In genomic region chr12:124109760-124110159, GRCh38 we compare ENCODE assay signal across 9 cellular contexts.
A peak's percentile ranks its signal among the peaks of the same experiment; 100 is the strongest.
DNase-seq lines count a peak whose midpoint lies in the region; ATAC-seq, FAIRE-seq and TF ChIP-seq lines count a peak whose summit lies in the region.
"Had no signal": no experiment of that assay in that cellular context is flagged by ENCODE, and none has a peak within 500 bp of the region (broad histone marks: within the 10 kb centered on the region; RNA-seq: fewer than 3 reads in every experiment).

No MANE protein-coding gene starts in this region.

- H3K4me3 Mint-ChIP-seq in chondrocyte (ENCODE audit: unreplicated experiment): no peak overlapping the region

- H3K36me3 ChIP-seq in K562 (ENCODE audit: control insufficient read depth, insufficient read depth, low read length): no peaks in the 10 kb centered on the region

- in situ Hi-C loops in K562 (cut with MboI): no loop called here

- no peak overlapping the region for H3K4me2 ChIP-seq in K562 (ENCODE audit: insufficient read depth, low read length)

- H3K9me3 Mint-ChIP-seq in chondrocyte (ENCODE audit: low read depth): peaks cover 2% of the 10 kb centered on the region

- ATAC-seq in K562 (peak; percentile 99), GM21515 (IDR thresholded peaks at IDR 0.05; ENCODE audit: unreplicated experiment) (no peak), omental fat pad (ENCODE audit: low FRiP score) (no peak)

- H3K27ac ChIP-seq in K562 (ENCODE audit: extremely low read depth, low read depth, low read length): no peak overlapping the region

- H3K4me1 ChIP-seq in K562 (replicated peaks in 1 of 2; ENCODE audit: control insufficient read depth in 2 of 2, insufficient read depth in 2 of 2, low read length in 2 of 2): no peaks in the 10 kb centered on the region

- TF ChIP-seq POLR2A in NB4 (IDR thresholded peaks at IDR 0.05; ENCODE audit: extremely low read depth, insufficient read length): no peak
- no peak for TF ChIP-seq POLR2A in K562 (conservative IDR thresholded peaks at IDR 0.05)

- POLR2A ChIA-PET in K562 (lab: Yijun Ruan, JAX): interaction anchor here (0.7 to 1.4 kb wide), 3 partner anchors 16 to 119 kb away, joined by 3 to 4 read pairs (median 3); no protein-coding TSS in a partner anchor

- H2AFZ ChIP-seq in K562 (ENCODE audit: low read depth, low read length): peak overlapping the region; percentile 46

- peaks cover 10 to 21% of the 10 kb centered on the region in 2 experiments for H3K27me3 ChIP-seq in K562 (ENCODE audit: control insufficient read depth in 2 of 2, insufficient read depth in 2 of 2, low read length in 2 of 2)

- no peaks in the 10 kb centered on the region; the same call in 1 of the 2 replicates for H3K9me3 ChIP-seq in K562 (replicated peaks; ENCODE audit: control insufficient read depth, insufficient read depth, low read depth, low read length)

- no peak overlapping the region for H3K9ac ChIP-seq in K562 (ENCODE audit: insufficient read depth in 1 of 2, low read depth in 2 of 2, low read length in 2 of 2)

- no peak for TF ChIP-seq CTCF in NB4 (IDR thresholded peaks at IDR 0.05; ENCODE audit: low read depth, low read length)
- no peak for TF ChIP-seq CTCF in K562 (IDR thresholded peaks at IDR 0.05 in 2 of 3, conservative IDR thresholded peaks at IDR 0.05 in 1 of 3; ENCODE audit: insufficient read depth in 2 of 3, low read depth in 1 of 3, low read length in 3 of 3)
- no peak for TF ChIP-seq CTCF in chondrocyte (IDR thresholded peaks at IDR 0.05)
- no peak for TF ChIP-seq CTCF in omental fat pad (IDR thresholded peaks at IDR 0.05)

- DNase-seq in 8988T: peak; percentile 63
- peak; percentile 54 for DNase-seq in ELR (ENCODE audit: low read depth)
- peak; percentile 67 for DNase-seq in NB4 (ENCODE audit: low read depth)
- peak; percentile 52 to 86 (median 82) for DNase-seq in K562 (ENCODE audit: extremely low read depth in 1 of 4, low spot score in 3 of 4)
- DNase-seq in NCI-H1048 (lab: John Stamatoyannopoulos, UW): no peak
- no peak for DNase-seq in chondrocyte (ENCODE audit: low spot score)
- no peak for DNase-seq in omental fat pad (ENCODE audit: low spot score)
- DNase-seq: SHP77 treated with DMSO at 0.1 percent for 48 hours had no signal

- H3K36me3 Mint-ChIP-seq in chondrocyte (ENCODE audit: low read depth): peaks cover 2% of the 10 kb centered on the region

- peak; percentile 91 for FAIRE-seq in K562 (lab: Jason Lieb, UNC)

- no peaks in the 10 kb centered on the region for H3K4me1 Mint-ChIP-seq in chondrocyte (ENCODE audit: low read depth)

- H3K4me3 ChIP-seq in NB4 (ENCODE audit: low read depth, low read length) (no peak overlapping the region), K562 (no peak overlapping the region)

- TF ChIP-seq RAD21 in K562 (CRISPR knock-in tag; conservative IDR thresholded peaks at IDR 0.05 in 1 of 2, IDR thresholded peaks at IDR 0.05 in 1 of 2): no peak

- CTCF ChIA-PET in K562 (lab: Yijun Ruan, JAX; ENCODE audit: low intra/inter-chr PET ratio): interaction anchor here (0.6 kb wide), 1 partner anchor 661 kb away, joined by 3 read pairs; no protein-coding TSS in a partner anchor

- H3K27me3 Mint-ChIP-seq in chondrocyte (ENCODE audit: low read depth): peaks cover 3% of the 10 kb centered on the region

- no peak for TF ChIP-seq EP300 in K562 (IDR thresholded peaks at IDR 0.05; ENCODE audit: low read length)

- BruUV-seq in K562 (replicated peaks; lab: Mats Ljungman, UMichigan): no TSS peak

- no peaks in the 10 kb centered on the region for H4K20me1 ChIP-seq in K562 (replicated peaks; ENCODE audit: control insufficient read depth, insufficient read depth, low read length)

- H3K79me2 ChIP-seq in K562 (ENCODE audit: control insufficient read depth, insufficient read depth, low read length): no peaks in the 10 kb centered on the region

- H3K27ac Mint-ChIP-seq in chondrocyte (ENCODE audit: unreplicated experiment): no peak overlapping the region

- intact Hi-C loops in K562 (cut with micrococcal nuclease): no loop called here

- no peaks in the 10 kb centered on the region for H3K9me1 ChIP-seq in K562 (ENCODE audit: control insufficient read depth, insufficient read depth, low read length)

- 3% methylated on average over 3 of the region's 3 CpGs for WGBS in K562 (ENCODE audit: insufficient coverage, low coverage, missing lambda C conversion rate)

TF ChIP-seq in K562, 482 proteins besides CTCF, POLR2A, EP300 and RAD21 (continues in another document):
- no peak for TF ChIP-seq CEBPG (CRISPR knock-in tag; IDR thresholded peaks at IDR 0.05)
- peak in 1 of 2 experiments; percentile 65; a peak in 2 of 4 replicates for TF ChIP-seq CEBPG (tag; conservative IDR thresholded peaks at IDR 0.05 in 1 of 2, IDR thresholded peaks at IDR 0.05 in 1 of 2)
- TF ChIP-seq, protein P1, sequence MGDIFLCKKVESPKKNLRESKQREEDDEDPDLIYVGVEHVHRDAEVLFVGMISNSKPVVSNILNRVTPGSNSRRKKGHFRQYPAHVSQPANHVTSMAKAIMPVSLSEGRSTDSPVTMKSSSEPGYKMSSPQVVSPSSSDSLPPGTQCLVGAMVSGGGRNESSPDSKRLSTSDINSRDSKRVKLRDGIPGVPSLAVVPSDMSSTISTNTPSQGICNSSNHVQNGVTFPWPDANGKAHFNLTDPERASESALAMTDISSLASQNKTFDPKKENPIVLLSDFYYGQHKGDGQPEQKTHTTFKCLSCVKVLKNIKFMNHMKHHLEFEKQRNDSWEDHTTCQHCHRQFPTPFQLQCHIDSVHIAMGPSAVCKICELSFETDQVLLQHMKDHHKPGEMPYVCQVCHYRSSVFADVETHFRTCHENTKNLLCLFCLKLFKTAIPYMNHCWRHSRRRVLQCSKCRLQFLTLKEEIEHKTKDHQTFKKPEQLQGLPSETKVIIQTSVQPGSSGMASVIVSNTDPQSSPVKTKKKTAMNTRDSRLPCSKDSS (IDR thresholded peaks at IDR 0.05; ENCODE audit: low read depth, partially characterized antibody): no peak
- TF ChIP-seq CHD4 (IDR thresholded peaks at IDR 0.05; ENCODE audit: insufficient read depth, insufficient replicate concordance, low read depth, low read length, poor library complexity, severe bottlenecking): no peak
- peak; percentile 90 for TF ChIP-seq FOS (IDR thresholded peaks at IDR 0.05; ENCODE audit: extremely low read depth, insufficient read length)
- no peak for TF ChIP-seq ZNF354B (CRISPR knock-in tag; IDR thresholded peaks at IDR 0.05)
- TF ChIP-seq CAMTA2 (CRISPR knock-in tag; conservative IDR thresholded peaks at IDR 0.05): no peak
- peak; percentile 97 for TF ChIP-seq USF1 (CRISPR knock-in tag; IDR thresholded peaks at IDR 0.05)
- TF ChIP-seq L3MBTL2 (IDR thresholded peaks at IDR 0.05): peak; percentile 64; the same call in 1 of the 2 replicates
- TF ChIP-seq, protein P2, sequence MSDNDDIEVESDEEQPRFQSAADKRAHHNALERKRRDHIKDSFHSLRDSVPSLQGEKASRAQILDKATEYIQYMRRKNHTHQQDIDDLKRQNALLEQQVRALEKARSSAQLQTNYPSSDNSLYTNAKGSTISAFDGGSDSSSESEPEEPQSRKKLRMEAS (CRISPR knock-in tag; IDR thresholded peaks at IDR 0.05): no peak
- TF ChIP-seq, protein P3, sequence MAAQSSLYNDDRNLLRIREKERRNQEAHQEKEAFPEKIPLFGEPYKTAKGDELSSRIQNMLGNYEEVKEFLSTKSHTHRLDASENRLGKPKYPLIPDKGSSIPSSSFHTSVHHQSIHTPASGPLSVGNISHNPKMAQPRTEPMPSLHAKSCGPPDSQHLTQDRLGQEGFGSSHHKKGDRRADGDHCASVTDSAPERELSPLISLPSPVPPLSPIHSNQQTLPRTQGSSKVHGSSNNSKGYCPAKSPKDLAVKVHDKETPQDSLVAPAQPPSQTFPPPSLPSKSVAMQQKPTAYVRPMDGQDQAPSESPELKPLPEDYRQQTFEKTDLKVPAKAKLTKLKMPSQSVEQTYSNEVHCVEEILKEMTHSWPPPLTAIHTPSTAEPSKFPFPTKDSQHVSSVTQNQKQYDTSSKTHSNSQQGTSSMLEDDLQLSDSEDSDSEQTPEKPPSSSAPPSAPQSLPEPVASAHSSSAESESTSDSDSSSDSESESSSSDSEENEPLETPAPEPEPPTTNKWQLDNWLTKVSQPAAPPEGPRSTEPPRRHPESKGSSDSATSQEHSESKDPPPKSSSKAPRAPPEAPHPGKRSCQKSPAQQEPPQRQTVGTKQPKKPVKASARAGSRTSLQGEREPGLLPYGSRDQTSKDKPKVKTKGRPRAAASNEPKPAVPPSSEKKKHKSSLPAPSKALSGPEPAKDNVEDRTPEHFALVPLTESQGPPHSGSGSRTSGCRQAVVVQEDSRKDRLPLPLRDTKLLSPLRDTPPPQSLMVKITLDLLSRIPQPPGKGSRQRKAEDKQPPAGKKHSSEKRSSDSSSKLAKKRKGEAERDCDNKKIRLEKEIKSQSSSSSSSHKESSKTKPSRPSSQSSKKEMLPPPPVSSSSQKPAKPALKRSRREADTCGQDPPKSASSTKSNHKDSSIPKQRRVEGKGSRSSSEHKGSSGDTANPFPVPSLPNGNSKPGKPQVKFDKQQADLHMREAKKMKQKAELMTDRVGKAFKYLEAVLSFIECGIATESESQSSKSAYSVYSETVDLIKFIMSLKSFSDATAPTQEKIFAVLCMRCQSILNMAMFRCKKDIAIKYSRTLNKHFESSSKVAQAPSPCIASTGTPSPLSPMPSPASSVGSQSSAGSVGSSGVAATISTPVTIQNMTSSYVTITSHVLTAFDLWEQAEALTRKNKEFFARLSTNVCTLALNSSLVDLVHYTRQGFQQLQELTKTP (IDR thresholded peaks at IDR 0.05; ENCODE audit: low read depth in 1 of 2, partially characterized antibody in 2 of 2): peak in 1 of 2 experiments; percentile 77
- peak; percentile 66; the same call in 1 of the 2 replicates for TF ChIP-seq MBD2 (IDR thresholded peaks at IDR 0.05; ENCODE audit: borderline replicate concordance, low read depth)
- TF ChIP-seq ZNF584 (CRISPR knock-in tag; IDR thresholded peaks at IDR 0.05; ENCODE audit: low read depth): no peak
- no peak for TF ChIP-seq NR2C1 (IDR thresholded peaks at IDR 0.05)
- TF ChIP-seq NR2C1 (tag; IDR thresholded peaks at IDR 0.05): peak; percentile 78
- no peak for TF ChIP-seq ZNF589 (CRISPR knock-in tag; IDR thresholded peaks at IDR 0.05; ENCODE audit: low read depth)
- peak; percentile 98 for TF ChIP-seq RBM25 (IDR thresholded peaks at IDR 0.05; ENCODE audit: low read depth, low read length, severe bottlenecking)
- no peak for TF ChIP-seq GATAD2A (IDR thresholded peaks at IDR 0.05)
- no peak for TF ChIP-seq ZNF76 (CRISPR knock-in tag; IDR thresholded peaks at IDR 0.05; ENCODE audit: borderline replicate concordance)

Comparison
In these comparisons a context has a peak if more than half of its experiments do, and no peak if none do; other contexts are left out.
1. DNase-seq: peak in 8988T (single experiment), ELR (single experiment), NB4 (single experiment) and K562 (4 of 4); none in NCI-H1048 (single experiment), chondrocyte (single experiment) and omental fat pad (single experiment).